ENCODE assay signal across 9 cellular contexts in genomic region chr16:2520784-2521577, GRCh38. TPM values are rescaled to one million over a fixed set of nuclear protein-coding genes. Genes with fewer than 3 reads are reported as not detected.
A peak's percentile ranks its signal among the peaks of the same experiment; 100 is the strongest.
DNase-seq lines count a peak whose midpoint lies in the region; ATAC-seq and TF ChIP-seq lines count a peak whose summit lies in the region.
"Had no signal": no experiment of that assay in that cellular context is flagged by ENCODE, and none has a peak within 500 bp of the region (broad histone marks: within the 10 kb centered on the region; RNA-seq: fewer than 3 reads in every experiment).

No MANE protein-coding gene starts in this region.

- H3K36me3 Mint-ChIP-seq in central memory CD8-positive, alpha-beta T cell (ENCODE audit: insufficient read depth), result peaks cover 43% of the 10 kb centered on the region

- H3K36me3 ChIP-seq in HEK293 (ENCODE audit: control insufficient read depth in 2 of 2, insufficient read depth in 1 of 2, low read length in 2 of 2), result peaks cover 0 to 70% of the 10 kb centered on the region in 2 experiments; a peak in 2 of 3 replicates
- peaks cover 0 to 8% (median 0%) of the 10 kb centered on the region in 4 donors for H3K36me3 ChIP-seq in right lobe of liver
- H3K36me3 ChIP-seq in stomach, result peaks cover 17 to 54% (median 47%) of the 10 kb centered on the region in 4 donors

- POLR2A ChIA-PET in HEK293 (lab: Yijun Ruan, JAX), result interaction anchor here (0.6 to 2.6 kb wide), 6 partner anchors 8 to 365 kb away, joined by 3 to 25 read pairs (median 4); partner anchors contain the start of genes CEMP1, TBC1D24, TEDC2 and TRAF7

- no peaks in the 10 kb centered on the region for H3K9me3 ChIP-seq in HEK293 (ENCODE audit: control insufficient read depth, insufficient read depth, low read depth, low read length)
- no peaks in the 10 kb centered on the region for H3K9me3 ChIP-seq in right lobe of liver
- H3K9me3 ChIP-seq in stomach, result no peaks in the 10 kb centered on the region

- peak overlapping the region; percentile 67 for H3K4me3 ChIP-seq in AG10803 (ENCODE audit: low read length)
- peak overlapping the region; percentile 68 for H3K4me3 ChIP-seq in HEK293 (ENCODE audit: low read depth, low read length)
- peak overlapping the region; percentile 49 to 73 (median 59) for H3K4me3 ChIP-seq in right lobe of liver
- H3K4me3 ChIP-seq in stomach, result peak overlapping the region; percentile 61 to 75 (median 72)

- H3K4me1 Mint-ChIP-seq in central memory CD8-positive, alpha-beta T cell, result peaks cover 58% of the 10 kb centered on the region

- peak; percentile 84 for ATAC-seq in central memory CD8-positive, alpha-beta T cell (replicated peaks; ENCODE audit: extremely low read depth, poor library complexity, severe bottlenecking)
- ATAC-seq in right lobe of liver, result peak in 1 of 4 donors; percentile 6

- TF ChIP-seq CTCF in AG10803 (conservative IDR thresholded peaks at IDR 0.05; ENCODE audit: low read length) (peak; percentile 2; the same call in 1 of the 2 replicates), HEK293 (tag by site-specific recombination; IDR thresholded peaks at IDR 0.05) (no peak), right lobe of liver (IDR thresholded peaks at IDR 0.05) (no peak), stomach (IDR thresholded peaks at IDR 0.05) (no peak)

- intact Hi-C loops in right lobe of liver (cut with DNase I), result no loop called here
- intact Hi-C loops in stomach (cut with DNase I; ENCODE audit: low total_unique reads), result no loop called here

- H3K27me3 Mint-ChIP-seq in central memory CD8-positive, alpha-beta T cell, result no peaks in the 10 kb centered on the region

- H3K27ac ChIP-seq in HEK293 (ENCODE audit: extremely low read depth, low read depth, low read length) (no peak overlapping the region), right lobe of liver (peak overlapping the region; percentile 40 to 83 (median 80)), stomach (peak overlapping the region; percentile 59 to 99 (median 99))

- 25% methylated on average over 14 of the region's 42 CpGs for WGBS in right lobe of liver (ENCODE audit: insufficient coverage, low coverage, low lambda C conversion rate, missing lambda C conversion rate)
- 16 to 38% (median 19%) methylated on average over 20 to 42 of the region's 42 CpGs for WGBS in stomach, 5 donors

- CTCF ChIA-PET in HEK293 (lab: Yijun Ruan, JAX), result interaction anchor here (0.6 kb wide), 1 partner anchor 18 kb away, joined by 3 read pairs; no protein-coding TSS in a partner anchor

- no peak for TF ChIP-seq POLR2A in right lobe of liver (IDR thresholded peaks at IDR 0.05)
- no peak for TF ChIP-seq POLR2A in stomach (IDR thresholded peaks at IDR 0.05)

- DNase-seq in AG10803 (ENCODE audit: low read depth), result no peak
- DNase-seq in T-helper 22 cell (ENCODE audit: low read depth), result peak; percentile 70
- DNase-seq in central memory CD8-positive, alpha-beta T cell (ENCODE audit: low spot score in 2 of 2), result peak; percentile 60 to 77
- DNase-seq in right lobe of liver, result peak; percentile 48 to 69 (median 55)
- DNase-seq in stomach, result peak; percentile 50
- no peak for DNase-seq in midbrain (lab: John Stamatoyannopoulos, UW)
- DNase-seq in NCI-H2196 treated with DMSO at 0.1 percent for 48 hours (lab: John Stamatoyannopoulos, UW; ENCODE audit: unreplicated experiment), result no peak

- peak overlapping the region; percentile 93 for H3K27ac Mint-ChIP-seq in central memory CD8-positive, alpha-beta T cell (ENCODE audit: low read depth)

- no peak for TF ChIP-seq EP300 in stomach (IDR thresholded peaks at IDR 0.05)

- H3K27me3 ChIP-seq in right lobe of liver (no peaks in the 10 kb centered on the region), stomach (no peaks in the 10 kb centered on the region)

- H3K4me3 Mint-ChIP-seq in central memory CD8-positive, alpha-beta T cell, result peak overlapping the region; percentile 79

- H3K9me3 Mint-ChIP-seq in central memory CD8-positive, alpha-beta T cell, result no peaks in the 10 kb centered on the region

- H3K4me1 ChIP-seq in HEK293 (ENCODE audit: control insufficient read depth, insufficient read depth, low read length) (peaks cover 3% of the 10 kb centered on the region; the same call in 1 of the 2 replicates), right lobe of liver (peaks cover 0 to 70% (median 37%) of the 10 kb centered on the region in 4 donors), stomach (peaks cover 48 to 85% (median 60%) of the 10 kb centered on the region in 4 donors)

TF ChIP-seq in HEK293, 187 proteins besides CTCF, POLR2A, EP300 and RAD21 (continues in another document):
- TF ChIP-seq WT1 (tag by site-specific recombination; IDR thresholded peaks at IDR 0.05) (no peak), ZNF341 (tag by site-specific recombination; IDR thresholded peaks at IDR 0.05; ENCODE audit: low read depth) (no peak), ZEB2 (tag by site-specific recombination; IDR thresholded peaks at IDR 0.05) (no peak), EGR2 (tag by site-specific recombination; IDR thresholded peaks at IDR 0.05; ENCODE audit: low read depth) (peak; percentile 29; the same call in 1 of the 2 replicates), ZNF645 (tag by site-specific recombination; IDR thresholded peaks at IDR 0.05) (no peak), ZNF146 (tag by site-specific recombination; IDR thresholded peaks at IDR 0.05) (no peak), PATZ1 (tag by site-specific recombination; IDR thresholded peaks at IDR 0.05) (0 out of 2 replicates have a peak, but pooled peaks have one; percentile 12), ZNF221 (tag by site-specific recombination; IDR thresholded peaks at IDR 0.05; ENCODE audit: borderline replicate concordance) (no peak), PRDM1 (tag by site-specific recombination; IDR thresholded peaks at IDR 0.05) (no peak), ZNF426 (tag by site-specific recombination; IDR thresholded peaks at IDR 0.05) (no peak), ZNF155 (tag by site-specific recombination; IDR thresholded peaks at IDR 0.05) (no peak), ZBTB48 (tag by site-specific recombination; IDR thresholded peaks at IDR 0.05) (no peak), ZNF600 (tag by site-specific recombination; IDR thresholded peaks at IDR 0.05) (no peak), ZBTB17 (tag by site-specific recombination; IDR thresholded peaks at IDR 0.05) (peak; percentile 45; the same call in 1 of the 2 replicates)
- TF ChIP-seq, protein P1, sequence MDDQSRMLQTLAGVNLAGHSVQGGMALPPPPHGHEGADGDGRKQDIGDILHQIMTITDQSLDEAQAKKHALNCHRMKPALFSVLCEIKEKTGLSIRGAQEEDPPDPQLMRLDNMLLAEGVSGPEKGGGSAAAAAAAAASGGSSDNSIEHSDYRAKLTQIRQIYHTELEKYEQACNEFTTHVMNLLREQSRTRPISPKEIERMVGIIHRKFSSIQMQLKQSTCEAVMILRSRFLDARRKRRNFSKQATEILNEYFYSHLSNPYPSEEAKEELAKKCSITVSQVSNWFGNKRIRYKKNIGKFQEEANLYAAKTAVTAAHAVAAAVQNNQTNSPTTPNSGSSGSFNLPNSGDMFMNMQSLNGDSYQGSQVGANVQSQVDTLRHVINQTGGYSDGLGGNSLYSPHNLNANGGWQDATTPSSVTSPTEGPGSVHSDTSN (CRISPR knock-in tag; IDR thresholded peaks at IDR 0.05), result no peak

RNA-seq across cellular contexts. Expression of gene AMDHD2, which starts 0.8 kb away (rescaled TPM):
- total RNA-seq in right lobe of liver (10 to 100 TPM; 12.3 to 24.9 (median 21.4) TPM), stomach (10 to 100 TPM; 13.4 to 76.8 (median 28.7) TPM)
- 10 to 100 TPM; 17.2 to 24.7 (median 21.1) TPM for polyA plus RNA-seq in stomach

RNA-seq across cellular contexts. Expression of gene ATP6V0C, which starts 7.2 kb away (rescaled TPM):
- 100 to 1,000 TPM in 1 of 6 experiments, 10 to 100 TPM in 5; 71.5 to 100 (median 79.4) TPM for total RNA-seq in right lobe of liver
- total RNA-seq in stomach, result 100 to 1,000 TPM in 2 of 5 donors, 10 to 100 TPM in 2, 1 to 10 TPM in 1; 8.1 to 169 (median 68.3) TPM
- polyA plus RNA-seq in stomach, result 100 to 1,000 TPM in 1 of 3 donors, 10 to 100 TPM in 2; 49.8 to 113 (median 82.3) TPM

RNA-seq across cellular contexts. Expression of gene CEMP1, which starts 10.2 kb away (rescaled TPM):
- total RNA-seq in right lobe of liver (under 1 TPM in 2 of 6 experiments, not detected in 4; 0.22 to 0.29 TPM), stomach (under 1 TPM in 1 of 5 donors, not detected in 4; 0.58 TPM)
- under 1 TPM in 2 of 3 donors, not detected in 1; 0.43 to 0.61 TPM for polyA plus RNA-seq in stomach
- total RNA-seq: pulmonary artery endothelial cell had no signal

RNA-seq across cellular contexts. Expression of gene PDPK1, which starts 16.8 kb away (rescaled TPM):
- total RNA-seq in right lobe of liver (10 to 100 TPM; 20.7 to 28.3 (median 24.5) TPM), stomach (10 to 100 TPM; 18.7 to 86.9 (median 33.4) TPM)
- polyA plus RNA-seq in stomach, result 10 to 100 TPM in 1 of 3 donors, 1 to 10 TPM in 2; 7.0 to 18.3 (median 9.2) TPM

RNA-seq across cellular contexts. Expression of gene TBC1D24, which starts 46.1 kb away (rescaled TPM):
- total RNA-seq in right lobe of liver, result 10 to 100 TPM; 14.9 to 22.7 (median 17.5) TPM
- 10 to 100 TPM in 4 of 5 donors, 1 to 10 TPM in 1; 5.0 to 35.6 (median 18.7) TPM for total RNA-seq in stomach
- 1 to 10 TPM; 3.2 to 4.2 (median 3.4) TPM for polyA plus RNA-seq in stomach

Comparison
In these comparisons a context has a peak if more than half of its experiments do, and no peak if none do; other contexts are left out.
1. DNase-seq: peak in T-helper 22 cell (single experiment), central memory CD8-positive, alpha-beta T cell (2 of 2), right lobe of liver (3 of 3) and stomach (single experiment); none in AG10803 (single experiment), midbrain (single experiment) and NCI-H2196 treated with DMSO at 0.1 percent for 48 hours (single experiment).
2. Peak in every context shown above with its lines, with median percentiles within 50 percentile points of each other: H3K4me3 ChIP-seq.